Comparison of ENCODE assay signal across 8 cellular contexts in the genomic region with DNA sequence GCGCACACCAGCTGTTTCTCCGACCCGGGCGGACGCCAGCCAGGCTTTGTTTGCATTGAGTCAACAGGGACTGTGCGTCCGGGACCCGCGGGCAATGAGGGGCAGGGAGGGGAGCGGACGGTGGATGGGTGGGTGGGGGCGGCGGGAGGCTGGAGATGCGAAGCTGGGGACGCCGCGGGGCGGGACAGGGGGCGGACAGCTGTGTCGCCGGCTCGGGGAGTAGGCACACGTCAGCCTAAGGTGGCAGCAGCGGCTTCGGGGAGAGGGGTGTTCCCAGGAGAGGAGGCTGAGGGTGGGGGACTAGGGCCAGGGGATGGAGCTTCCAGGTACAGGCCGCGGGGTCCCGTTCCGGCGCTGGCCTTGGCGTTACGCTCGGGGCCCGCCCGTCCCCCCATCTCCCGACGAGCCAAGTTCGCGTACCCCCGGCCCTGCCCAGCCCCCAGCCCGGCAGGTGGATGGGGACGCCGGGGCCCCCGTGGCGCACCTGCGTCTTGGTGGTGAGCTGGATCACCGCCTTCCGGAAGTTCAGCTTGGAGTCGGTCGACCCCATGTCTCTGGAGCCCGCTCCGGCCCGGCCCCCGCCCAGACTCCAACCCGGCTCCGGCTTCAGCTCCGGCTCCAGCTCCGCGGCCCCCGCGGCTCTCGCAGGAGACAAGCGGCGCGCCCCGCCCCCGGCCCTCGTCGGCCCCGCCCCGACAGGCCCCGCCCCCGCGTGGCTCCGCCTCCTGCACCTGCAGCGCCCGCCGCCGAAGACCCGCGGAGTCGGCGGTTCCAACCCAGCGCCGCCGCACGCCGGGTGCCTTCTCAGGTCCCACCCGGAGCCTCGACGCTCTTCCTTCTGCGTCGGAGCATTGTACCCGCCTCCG. TPM values are rescaled to one million over a fixed set of nuclear protein-coding genes. Genes with fewer than 3 reads are reported as not detected.
DNase-seq lines count a peak whose midpoint lies in the region; ATAC-seq and TF ChIP-seq lines count a peak whose summit lies in the region.

Gene HID1, minus strand, starts transcription at position 653 of the 866 bp plus-strand sequence. Its CDS starts 103 bp downstream, at position 550.

- no peaks in the 10 kb centered on the region for H3K9me3 ChIP-seq in DOHH2 (ENCODE audit: control insufficient read depth, insufficient read depth, low read length)

- no peaks in the 10 kb centered on the region for H3K9me2 ChIP-seq in DOHH2 (replicated peaks; ENCODE audit: control insufficient read depth, low read length)

- peaks cover 33% of the 10 kb centered on the region for H3K27me3 ChIP-seq in DOHH2 (ENCODE audit: control insufficient read depth, low read length)

- DNase-seq in NCI-H146 (lab: John Stamatoyannopoulos, UW) (peak; percentile 90), coronary artery (ENCODE audit: low spot score) (no peak), lower leg skin (ENCODE audit: low spot score in 2 of 2) (peak in 1 of 2 donors; percentile 85)
- DNase-seq in activated CD4-positive, alpha-beta T cell treated with anti-CD3 and anti-CD28 coated beads, Interleukin-2, amount 50 U/mL, for 1 hour = peak; percentile 83
- DNase-seq in stimulated activated CD4-positive, alpha-beta T cell treated with anti-CD3 and anti-CD28 coated beads, Interleukin-2, amount 100 ng/mL, for 48 hours = peak; percentile 72 to 82

- H3K4me2 ChIP-seq in DOHH2 (ENCODE audit: low read length) = peak within 1 kb of the TSS; percentile 73

- no peaks in the 10 kb centered on the region for H4K20me1 ChIP-seq in DOHH2 (ENCODE audit: control insufficient read depth, insufficient read depth, low read depth, low read length)

- TF ChIP-seq CTCF in DOHH2 (IDR thresholded peaks at IDR 0.05; ENCODE audit: low read depth, low read length, poor library complexity, severe bottlenecking) (no peak), coronary artery (IDR thresholded peaks at IDR 0.05) (no peak), lower leg skin (IDR thresholded peaks at IDR 0.05) (no peak)

- TF ChIP-seq POLR2A in lower leg skin (IDR thresholded peaks at IDR 0.05) = no peak

- H3K4me3 ChIP-seq in DOHH2 (ENCODE audit: low read length) (peak within 1 kb of the TSS; percentile 64), coronary artery (peak within 1 kb of the TSS; percentile 70), lower leg skin (ENCODE audit: low read depth, poor library complexity, severe bottlenecking) (peak within 1 kb of the TSS; percentile 18)

- H3F3A ChIP-seq in DOHH2 (ENCODE audit: control insufficient read depth, insufficient read depth) = no peaks in the 10 kb centered on the region

- no peaks in the 10 kb centered on the region for H3K79me2 ChIP-seq in DOHH2 (ENCODE audit: control insufficient read depth, low read length)

- H3K36me3 ChIP-seq in DOHH2 (ENCODE audit: control insufficient read depth, low read length) = no peaks in the 10 kb centered on the region

- H3K4me1 ChIP-seq in DOHH2 (ENCODE audit: control insufficient read depth, low read length) = peaks cover 6% of the 10 kb centered on the region

- ATAC-seq in GM19351 (IDR thresholded peaks at IDR 0.05; ENCODE audit: unreplicated experiment) = no peak
- no peak for ATAC-seq in GM19023 (IDR thresholded peaks at IDR 0.05; ENCODE audit: unreplicated experiment)

- H3K27ac ChIP-seq in DOHH2 (ENCODE audit: low read depth, low read length) (no peak within 1 kb of the TSS), coronary artery (peak within 1 kb of the TSS; percentile 10 to 19)

- WGBS in lower leg skin, 2 donors = 3 to 11% methylated on average over 31 to 45 of the region's 95 CpGs

- intact Hi-C loops in lower leg skin (cut with DNase I; ENCODE audit: low total_unique reads) = no loop called here

RNA-seq across cellular contexts. Expression of gene HID1, which starts in this region (rescaled TPM):
- 10 to 100 TPM in 1 of 4 donors, 1 to 10 TPM in 3; 2.9 to 11.6 (median 6.2) TPM for total RNA-seq in lower leg skin

Comparison
In these comparisons a context has a peak if more than half of its experiments do, and no peak if none do; other contexts are left out.
1. H3K4me3 ChIP-seq: peak in every context shown above with its lines; median percentile 70 in coronary artery; 64 in DOHH2; 18 in lower leg skin.